18 cellular contexts compared by ENCODE assay signal in the genomic region with DNA sequence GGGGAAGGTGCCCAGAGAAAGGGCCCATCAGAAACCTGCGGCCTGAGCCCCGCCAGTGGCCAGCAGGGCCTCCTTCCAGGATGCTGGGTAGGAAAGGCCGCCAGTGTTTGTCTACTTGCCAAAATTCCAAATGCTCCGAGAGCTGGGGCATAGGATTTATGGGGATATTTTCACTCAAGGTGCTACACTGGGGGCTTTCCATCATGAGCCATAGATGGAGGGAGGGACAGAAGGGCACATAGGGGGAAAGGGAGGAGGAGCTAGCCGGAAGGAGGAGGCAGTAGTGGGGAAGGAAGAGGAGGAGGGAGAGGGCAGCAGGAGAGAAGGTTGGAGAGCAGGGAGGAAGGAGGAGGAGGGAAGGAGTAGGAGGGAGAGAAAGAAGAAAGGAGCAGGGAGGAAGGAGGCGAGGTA.
DNase-seq lines count a peak whose midpoint lies in the region; ATAC-seq and TF ChIP-seq lines count a peak whose summit lies in the region.
"Had no signal": no experiment of that assay in that cellular context is flagged by ENCODE, and none has a peak within 500 bp of the region (broad histone marks: within the 10 kb centered on the region; RNA-seq: fewer than 3 reads in every experiment).

No MANE protein-coding gene starts in this region.

- H3K36me3 ChIP-seq in GM23338 (ENCODE audit: insufficient read depth) = no peaks in the 10 kb centered on the region
- H3K36me3 ChIP-seq in muscle layer of colon (ENCODE audit: insufficient read depth, low read length) = no peaks in the 10 kb centered on the region

- H3K36me3 Mint-ChIP-seq in GM23338 (ENCODE audit: low read depth) = no peaks in the 10 kb centered on the region
- peaks cover 2% of the 10 kb centered on the region for H3K36me3 Mint-ChIP-seq in activated naive CD4-positive, alpha-beta T cell treated with anti-CD3 and anti-CD28 coated beads, Interleukin-2, amount 10 ng/mL, durations not matched to agents 7 days and 5 days
- H3K36me3 Mint-ChIP-seq: CD4-positive, alpha-beta memory T cell had no signal

- no peak overlapping the region for H3K9ac ChIP-seq in muscle layer of colon (ENCODE audit: low read length)

- no peaks in the 10 kb centered on the region for H3F3A ChIP-seq in GM23338 (replicated peaks; ENCODE audit: low read depth)

- no peak for TF ChIP-seq CTCF in GM23338 (conservative IDR thresholded peaks at IDR 0.05; ENCODE audit: low read depth in 2 of 2)

- H3K9me2 ChIP-seq in GM23338 (ENCODE audit: insufficient read depth) = peaks cover 13% of the 10 kb centered on the region; the same call in 1 of the 2 replicates

- H3K4me3 Mint-ChIP-seq in GM23338 = no peak overlapping the region
- no peak overlapping the region for H3K4me3 Mint-ChIP-seq in activated naive CD4-positive, alpha-beta T cell treated with anti-CD3 and anti-CD28 coated beads, Interleukin-2, amount 10 ng/mL, durations not matched to agents 7 days and 5 days
- H3K4me3 Mint-ChIP-seq: B cell; CD4-positive, alpha-beta memory T cell had no signal

- no peak overlapping the region for H3K27ac ChIP-seq in GM23338 (ENCODE audit: low read depth)
- peak overlapping the region; percentile 10 for H3K27ac ChIP-seq in muscle layer of colon (ENCODE audit: low read depth, low read length)
- peak overlapping the region; percentile 48 for H3K27ac ChIP-seq in substantia nigra (ENCODE audit: low read depth, low read length, poor library complexity, severe bottlenecking)

- DNase-seq in GM23338 (ENCODE audit: low spot score) (no peak), astrocyte of the hippocampus (ENCODE audit: low read depth, low spot score) (peak; percentile 56), substantia nigra (lab: John Stamatoyannopoulos, UW) (no peak), pons (ENCODE audit: low spot score) (no peak), NCI-H146 treated with DMSO at 0.1 percent for 48 hours (lab: John Stamatoyannopoulos, UW; ENCODE audit: unreplicated experiment) (no peak)
- DNase-seq in activated naive CD4-positive, alpha-beta T cell treated with anti-CD3 and anti-CD28 coated beads, Interleukin-2, amount 10 ng/mL, durations not matched to agents 7 days and 5 days = no peak
- DNase-seq: CD4-positive, alpha-beta memory T cell; DMS79; GOT3; Kasumi-1; NCI-H1417; NCI-H2029; NCI-H2171 treated with DMSO at 0.1 percent for 48 hours; NCI-H82; SHP77 treated with DMSO at 0.1 percent for 48 hours had no signal

- H3K4me3 ChIP-seq in GM23338 (no peak overlapping the region), muscle layer of colon (ENCODE audit: low read depth in 1 of 2, low read length in 2 of 2) (no peak overlapping the region)

- H3K9me3 Mint-ChIP-seq in GM23338 = peaks cover 5% of the 10 kb centered on the region; the same call in 2 of the 3 replicates
- peaks cover 15% of the 10 kb centered on the region for H3K9me3 Mint-ChIP-seq in activated naive CD4-positive, alpha-beta T cell treated with anti-CD3 and anti-CD28 coated beads, Interleukin-2, amount 10 ng/mL, durations not matched to agents 7 days and 5 days

- peaks cover 6% of the 10 kb centered on the region for H3K27me3 Mint-ChIP-seq in GM23338 (ENCODE audit: insufficient read depth, low read depth, poor library complexity)
- peaks cover 39% of the 10 kb centered on the region for H3K27me3 Mint-ChIP-seq in activated naive CD4-positive, alpha-beta T cell treated with anti-CD3 and anti-CD28 coated beads, Interleukin-2, amount 10 ng/mL, durations not matched to agents 7 days and 5 days

- H3K4me1 ChIP-seq in GM23338 (ENCODE audit: insufficient read depth) (no peaks in the 10 kb centered on the region), muscle layer of colon (ENCODE audit: insufficient read depth, low read length) (peaks cover 24% of the 10 kb centered on the region)

- no peaks in the 10 kb centered on the region for H3K9me3 ChIP-seq in muscle layer of colon (ENCODE audit: low read length)

- no peaks in the 10 kb centered on the region for H3K27me3 ChIP-seq in GM23338 (ENCODE audit: insufficient read depth)
- H3K27me3 ChIP-seq in muscle layer of colon (ENCODE audit: control insufficient read depth in 1 of 2, insufficient read depth in 2 of 2, low read length in 2 of 2) = no peaks in the 10 kb centered on the region

- H3K4me1 Mint-ChIP-seq in GM23338 = peaks cover 5% of the 10 kb centered on the region; the same call in 2 of the 3 replicates
- peaks cover 7% of the 10 kb centered on the region for H3K4me1 Mint-ChIP-seq in activated naive CD4-positive, alpha-beta T cell treated with anti-CD3 and anti-CD28 coated beads, Interleukin-2, amount 10 ng/mL, durations not matched to agents 7 days and 5 days

- no peaks in the 10 kb centered on the region for H4K20me1 ChIP-seq in GM23338 (replicated peaks; ENCODE audit: insufficient read depth)

- no peak overlapping the region for H3K27ac Mint-ChIP-seq in GM23338
- no peak overlapping the region for H3K27ac Mint-ChIP-seq in activated naive CD4-positive, alpha-beta T cell treated with anti-CD3 and anti-CD28 coated beads, Interleukin-2, amount 10 ng/mL, durations not matched to agents 7 days and 5 days
- H3K27ac Mint-ChIP-seq: B cell; CD4-positive, alpha-beta memory T cell had no signal

- H3K79me2 ChIP-seq in GM23338 (replicated peaks; ENCODE audit: insufficient read depth) = no peaks in the 10 kb centered on the region

- H2AFZ ChIP-seq in GM23338 = peak overlapping the region; percentile 69

- ATAC-seq in GM23338 = no peak
- ATAC-seq in GM21515 (IDR thresholded peaks at IDR 0.05; ENCODE audit: unreplicated experiment) = no peak

- H3K4me2 ChIP-seq in GM23338 = no peak overlapping the region

- CTCF ChIA-PET in activated naive CD4-positive, alpha-beta T cell treated with anti-CD3 and anti-CD28 coated beads, Interleukin-2, amount 10 ng/mL, durations not matched to agents 7 days and 5 days (lab: Charles Lee) = no interaction called here

TF ChIP-seq in GM23338, 12 proteins besides CTCF, POLR2A, EP300 and RAD21 (continues in another document):
- TF ChIP-seq EZH2phosphoT487 (IDR thresholded peaks at IDR 0.05; ENCODE audit: unreplicated experiment) = no peak
- TF ChIP-seq ZNF331 (CRISPR knock-in tag; IDR thresholded peaks at IDR 0.05; ENCODE audit: low read depth) = no peak
- no peak for TF ChIP-seq EZH2 (IDR thresholded peaks at IDR 0.05; ENCODE audit: low read depth, unreplicated experiment)
- no peak for TF ChIP-seq JUNB (IDR thresholded peaks at IDR 0.05; ENCODE audit: unreplicated experiment)
- TF ChIP-seq CREB1 (CRISPR knock-in tag; IDR thresholded peaks at IDR 0.05; ENCODE audit: low read depth) = no peak
- TF ChIP-seq, protein P1, sequence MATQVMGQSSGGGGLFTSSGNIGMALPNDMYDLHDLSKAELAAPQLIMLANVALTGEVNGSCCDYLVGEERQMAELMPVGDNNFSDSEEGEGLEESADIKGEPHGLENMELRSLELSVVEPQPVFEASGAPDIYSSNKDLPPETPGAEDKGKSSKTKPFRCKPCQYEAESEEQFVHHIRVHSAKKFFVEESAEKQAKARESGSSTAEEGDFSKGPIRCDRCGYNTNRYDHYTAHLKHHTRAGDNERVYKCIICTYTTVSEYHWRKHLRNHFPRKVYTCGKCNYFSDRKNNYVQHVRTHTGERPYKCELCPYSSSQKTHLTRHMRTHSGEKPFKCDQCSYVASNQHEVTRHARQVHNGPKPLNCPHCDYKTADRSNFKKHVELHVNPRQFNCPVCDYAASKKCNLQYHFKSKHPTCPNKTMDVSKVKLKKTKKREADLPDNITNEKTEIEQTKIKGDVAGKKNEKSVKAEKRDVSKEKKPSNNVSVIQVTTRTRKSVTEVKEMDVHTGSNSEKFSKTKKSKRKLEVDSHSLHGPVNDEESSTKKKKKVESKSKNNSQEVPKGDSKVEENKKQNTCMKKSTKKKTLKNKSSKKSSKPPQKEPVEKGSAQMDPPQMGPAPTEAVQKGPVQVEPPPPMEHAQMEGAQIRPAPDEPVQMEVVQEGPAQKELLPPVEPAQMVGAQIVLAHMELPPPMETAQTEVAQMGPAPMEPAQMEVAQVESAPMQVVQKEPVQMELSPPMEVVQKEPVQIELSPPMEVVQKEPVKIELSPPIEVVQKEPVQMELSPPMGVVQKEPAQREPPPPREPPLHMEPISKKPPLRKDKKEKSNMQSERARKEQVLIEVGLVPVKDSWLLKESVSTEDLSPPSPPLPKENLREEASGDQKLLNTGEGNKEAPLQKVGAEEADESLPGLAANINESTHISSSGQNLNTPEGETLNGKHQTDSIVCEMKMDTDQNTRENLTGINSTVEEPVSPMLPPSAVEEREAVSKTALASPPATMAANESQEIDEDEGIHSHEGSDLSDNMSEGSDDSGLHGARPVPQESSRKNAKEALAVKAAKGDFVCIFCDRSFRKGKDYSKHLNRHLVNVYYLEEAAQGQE (IDR thresholded peaks at IDR 0.05; ENCODE audit: unreplicated experiment) = no peak
